1 cellular context compared by ENCODE assay signal in the genomic region with DNA sequence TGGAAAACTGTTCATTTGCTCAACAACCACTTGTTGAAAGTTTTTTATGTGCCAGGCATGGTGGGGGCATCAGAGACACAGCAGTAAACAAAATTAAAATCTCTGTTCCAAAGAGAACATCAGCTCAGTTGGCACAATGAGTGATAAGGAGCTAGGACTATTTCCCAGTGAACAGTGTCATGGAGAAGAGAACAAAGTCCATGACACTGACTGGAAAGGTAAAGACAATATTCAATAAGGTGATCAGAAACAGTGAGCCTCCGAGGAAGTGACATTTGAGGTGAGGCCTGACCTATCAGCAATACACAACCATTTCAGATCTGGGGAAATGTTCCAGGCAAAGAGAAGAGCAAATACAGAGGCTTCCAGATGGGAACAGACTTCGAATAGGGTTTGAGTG.
TF ChIP-seq lines count a peak whose summit lies in the region.

No MANE protein-coding gene starts in this region.

TF ChIP-seq in GM12878, 131 proteins besides CTCF, POLR2A, EP300 and RAD21:
- TF ChIP-seq USF1 (IDR thresholded peaks at IDR 0.05; ENCODE audit: borderline replicate concordance, extremely low read length, insufficient read depth, low read depth, low read length) (no peak), ZBTB4 (CRISPR knock-in tag; IDR thresholded peaks at IDR 0.05) (no peak), SPI1 (IDR thresholded peaks at IDR 0.05; ENCODE audit: borderline replicate concordance, insufficient read depth, low read depth, low read length) (no peak), ZNF217 (IDR thresholded peaks at IDR 0.05) (no peak), PKNOX1 (IDR thresholded peaks at IDR 0.05) (no peak), ZZZ3 (IDR thresholded peaks at IDR 0.05; ENCODE audit: control insufficient read depth, insufficient read length, low read depth) (no peak), MXI1 (IDR thresholded peaks at IDR 0.05; ENCODE audit: low read depth, low read length) (no peak), ZNF384 (IDR thresholded peaks at IDR 0.05; ENCODE audit: borderline replicate concordance, low read depth, low read length) (no peak), FOXK2 (IDR thresholded peaks at IDR 0.05) (no peak), CREM (IDR thresholded peaks at IDR 0.05; ENCODE audit: low read depth) (no peak), BACH1 (IDR thresholded peaks at IDR 0.05; ENCODE audit: borderline replicate concordance) (no peak), ESRRA (IDR thresholded peaks at IDR 0.05; ENCODE audit: low read length) (no peak), NFIC (IDR thresholded peaks at IDR 0.05; ENCODE audit: low read depth, low read length) (no peak), NR2C2 (IDR thresholded peaks at IDR 0.05; ENCODE audit: borderline replicate concordance, control insufficient read depth, insufficient read length, low read depth) (no peak)
- TF ChIP-seq, protein P1, sequence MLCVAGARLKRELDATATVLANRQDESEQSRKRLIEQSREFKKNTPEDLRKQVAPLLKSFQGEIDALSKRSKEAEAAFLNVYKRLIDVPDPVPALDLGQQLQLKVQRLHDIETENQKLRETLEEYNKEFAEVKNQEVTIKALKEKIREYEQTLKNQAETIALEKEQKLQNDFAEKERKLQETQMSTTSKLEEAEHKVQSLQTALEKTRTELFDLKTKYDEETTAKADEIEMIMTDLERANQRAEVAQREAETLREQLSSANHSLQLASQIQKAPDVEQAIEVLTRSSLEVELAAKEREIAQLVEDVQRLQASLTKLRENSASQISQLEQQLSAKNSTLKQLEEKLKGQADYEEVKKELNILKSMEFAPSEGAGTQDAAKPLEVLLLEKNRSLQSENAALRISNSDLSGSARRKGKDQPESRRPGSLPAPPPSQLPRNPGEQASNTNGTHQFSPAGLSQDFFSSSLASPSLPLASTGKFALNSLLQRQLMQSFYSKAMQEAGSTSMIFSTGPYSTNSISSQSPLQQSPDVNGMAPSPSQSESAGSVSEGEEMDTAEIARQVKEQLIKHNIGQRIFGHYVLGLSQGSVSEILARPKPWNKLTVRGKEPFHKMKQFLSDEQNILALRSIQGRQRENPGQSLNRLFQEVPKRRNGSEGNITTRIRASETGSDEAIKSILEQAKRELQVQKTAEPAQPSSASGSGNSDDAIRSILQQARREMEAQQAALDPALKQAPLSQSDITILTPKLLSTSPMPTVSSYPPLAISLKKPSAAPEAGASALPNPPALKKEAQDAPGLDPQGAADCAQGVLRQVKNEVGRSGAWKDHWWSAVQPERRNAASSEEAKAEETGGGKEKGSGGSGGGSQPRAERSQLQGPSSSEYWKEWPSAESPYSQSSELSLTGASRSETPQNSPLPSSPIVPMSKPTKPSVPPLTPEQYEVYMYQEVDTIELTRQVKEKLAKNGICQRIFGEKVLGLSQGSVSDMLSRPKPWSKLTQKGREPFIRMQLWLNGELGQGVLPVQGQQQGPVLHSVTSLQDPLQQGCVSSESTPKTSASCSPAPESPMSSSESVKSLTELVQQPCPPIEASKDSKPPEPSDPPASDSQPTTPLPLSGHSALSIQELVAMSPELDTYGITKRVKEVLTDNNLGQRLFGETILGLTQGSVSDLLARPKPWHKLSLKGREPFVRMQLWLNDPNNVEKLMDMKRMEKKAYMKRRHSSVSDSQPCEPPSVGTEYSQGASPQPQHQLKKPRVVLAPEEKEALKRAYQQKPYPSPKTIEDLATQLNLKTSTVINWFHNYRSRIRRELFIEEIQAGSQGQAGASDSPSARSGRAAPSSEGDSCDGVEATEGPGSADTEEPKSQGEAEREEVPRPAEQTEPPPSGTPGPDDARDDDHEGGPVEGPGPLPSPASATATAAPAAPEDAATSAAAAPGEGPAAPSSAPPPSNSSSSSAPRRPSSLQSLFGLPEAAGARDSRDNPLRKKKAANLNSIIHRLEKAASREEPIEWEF (IDR thresholded peaks at IDR 0.05; ENCODE audit: insufficient replicate concordance, low read depth, low read length) = no peak
- TF ChIP-seq, protein P2, sequence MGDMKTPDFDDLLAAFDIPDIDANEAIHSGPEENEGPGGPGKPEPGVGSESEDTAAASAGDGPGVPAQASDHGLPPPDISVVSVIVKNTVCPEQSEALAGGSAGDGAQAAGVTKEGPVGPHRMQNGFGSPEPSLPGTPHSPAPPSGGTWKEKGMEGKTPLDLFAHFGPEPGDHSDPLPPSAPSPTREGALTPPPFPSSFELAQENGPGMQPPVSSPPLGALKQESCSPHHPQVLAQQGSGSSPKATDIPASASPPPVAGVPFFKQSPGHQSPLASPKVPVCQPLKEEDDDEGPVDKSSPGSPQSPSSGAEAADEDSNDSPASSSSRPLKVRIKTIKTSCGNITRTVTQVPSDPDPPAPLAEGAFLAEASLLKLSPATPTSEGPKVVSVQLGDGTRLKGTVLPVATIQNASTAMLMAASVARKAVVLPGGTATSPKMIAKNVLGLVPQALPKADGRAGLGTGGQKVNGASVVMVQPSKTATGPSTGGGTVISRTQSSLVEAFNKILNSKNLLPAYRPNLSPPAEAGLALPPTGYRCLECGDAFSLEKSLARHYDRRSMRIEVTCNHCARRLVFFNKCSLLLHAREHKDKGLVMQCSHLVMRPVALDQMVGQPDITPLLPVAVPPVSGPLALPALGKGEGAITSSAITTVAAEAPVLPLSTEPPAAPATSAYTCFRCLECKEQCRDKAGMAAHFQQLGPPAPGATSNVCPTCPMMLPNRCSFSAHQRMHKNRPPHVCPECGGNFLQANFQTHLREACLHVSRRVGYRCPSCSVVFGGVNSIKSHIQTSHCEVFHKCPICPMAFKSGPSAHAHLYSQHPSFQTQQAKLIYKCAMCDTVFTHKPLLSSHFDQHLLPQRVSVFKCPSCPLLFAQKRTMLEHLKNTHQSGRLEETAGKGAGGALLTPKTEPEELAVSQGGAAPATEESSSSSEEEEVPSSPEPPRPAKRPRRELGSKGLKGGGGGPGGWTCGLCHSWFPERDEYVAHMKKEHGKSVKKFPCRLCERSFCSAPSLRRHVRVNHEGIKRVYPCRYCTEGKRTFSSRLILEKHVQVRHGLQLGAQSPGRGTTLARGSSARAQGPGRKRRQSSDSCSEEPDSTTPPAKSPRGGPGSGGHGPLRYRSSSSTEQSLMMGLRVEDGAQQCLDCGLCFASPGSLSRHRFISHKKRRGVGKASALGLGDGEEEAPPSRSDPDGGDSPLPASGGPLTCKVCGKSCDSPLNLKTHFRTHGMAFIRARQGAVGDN (IDR thresholded peaks at IDR 0.05) = no peak
TF ChIP-seq in GM12878: peak in this region for 0.
